Comparison of ENCODE assay signal across 16 cellular contexts in genomic region chr4:24561438-24562139, GRCh38. TPM values are rescaled to one million over a fixed set of nuclear protein-coding genes. Genes with fewer than 3 reads are reported as not detected.
DNase-seq lines count a peak whose midpoint lies in the region; ATAC-seq, FAIRE-seq and TF ChIP-seq lines count a peak whose summit lies in the region.
"Had no signal": no experiment of that assay in that cellular context is flagged by ENCODE, and none has a peak within 500 bp of the region (broad histone marks: within the 10 kb centered on the region; RNA-seq: fewer than 3 reads in every experiment).

No MANE protein-coding gene starts in this region.

- H3K79me2 ChIP-seq in HepG2 (ENCODE audit: insufficient read depth, low read length) = peaks cover 97% of the 10 kb centered on the region
- H3K79me2 ChIP-seq in OCI-LY7 (ENCODE audit: insufficient read depth, low read depth, low read length) = peaks cover 100% of the 10 kb centered on the region

- DNase-seq in CD8-positive, alpha-beta T cell = no peak
- DNase-seq in GM18507 (ENCODE audit: extremely low spot score, insufficient read length, low read depth) (no peak), SK-N-MC (ENCODE audit: low read depth, low spot score) (no peak), HepG2 (ENCODE audit: low spot score) (no peak), OCI-LY7 (ENCODE audit: low spot score) (no peak), lower lobe of right lung (no peak), T-cell (no peak)
- DNase-seq: ACHN, MG63, NCI-H1417, NCI-H526, SHP77, T-helper 1 cell had no signal

- H3K9me3 Mint-ChIP-seq in CD8-positive, alpha-beta T cell = peaks cover 3% of the 10 kb centered on the region
- peaks cover 0 to 5% (median 2%) of the 10 kb centered on the region in 3 donors for H3K9me3 Mint-ChIP-seq in T-cell

- no peak for TF ChIP-seq CTCF in CD8-positive, alpha-beta T cell (IDR thresholded peaks at IDR 0.05)
- no peak for TF ChIP-seq CTCF in HepG2 (CRISPR knock-in tag; IDR thresholded peaks at IDR 0.05)
- TF ChIP-seq CTCF in OCI-LY7 (conservative IDR thresholded peaks at IDR 0.05; ENCODE audit: low read length) = no peak
- TF ChIP-seq CTCF in lower lobe of right lung (IDR thresholded peaks at IDR 0.05) = no peak

- TF ChIP-seq EP300 in HepG2 (IDR thresholded peaks at IDR 0.05; ENCODE audit: low read depth in 2 of 2, low read length in 2 of 2) (no peak), HepG2 (CRISPR knock-in tag; IDR thresholded peaks at IDR 0.05; ENCODE audit: borderline replicate concordance) (no peak)

- POLR2A ChIA-PET in CD8-positive, alpha-beta T cell (lab: Charles Lee) = interaction anchor here (0.6 kb wide), 1 partner anchor 598 kb away, joined by 3 read pairs; the partner anchor contains the start of gene SEPSECS
- POLR2A ChIA-PET in HepG2 (lab: Yijun Ruan, JAX) = no interaction called here
- POLR2A ChIA-PET in OCI-LY7 (lab: Charles Lee) = interaction anchor here (0.6 to 1.4 kb wide), 5 partner anchors 10 to 168 kb away, joined by 3 to 4 read pairs (median 3); no protein-coding TSS in a partner anchor
- POLR2A ChIA-PET in T-cell (lab: Charles Lee) = no interaction called here

- no peak overlapping the region for H3K4me3 Mint-ChIP-seq in CD8-positive, alpha-beta T cell
- H3K4me3 Mint-ChIP-seq in T-cell = no peak overlapping the region

- ATAC-seq in CD8-positive, alpha-beta T cell = no peak
- ATAC-seq in HepG2 (no peak), lower lobe of right lung (no peak), T-cell (replicated peaks in 1 of 4) (no peak), HG03460 (IDR thresholded peaks at IDR 0.05; ENCODE audit: unreplicated experiment) (no peak)

- no peaks in the 10 kb centered on the region for H3K9me2 ChIP-seq in OCI-LY7 (ENCODE audit: insufficient read depth, low read length)

- H2AFZ ChIP-seq in HepG2 (ENCODE audit: low read length) (no peak overlapping the region), OCI-LY7 (ENCODE audit: low read length) (no peak overlapping the region)

- H3K36me3 ChIP-seq in CD8-positive, alpha-beta T cell (ENCODE audit: insufficient read depth, low read length) = no peaks in the 10 kb centered on the region
- peaks cover 55% of the 10 kb centered on the region for H3K36me3 ChIP-seq in SK-N-MC (ENCODE audit: insufficient read depth, low read length)
- H3K36me3 ChIP-seq in HepG2 (replicated peaks in 1 of 2; ENCODE audit: control insufficient read depth in 1 of 2, insufficient read depth in 2 of 2, low read length in 2 of 2) = peaks cover 8 to 34% of the 10 kb centered on the region in 2 experiments
- peaks cover 98% of the 10 kb centered on the region for H3K36me3 ChIP-seq in OCI-LY7 (ENCODE audit: insufficient read depth, low read length)
- H3K36me3 ChIP-seq in lower lobe of right lung = peaks cover 16% of the 10 kb centered on the region

- BruUV-seq in HepG2 (replicated peaks; lab: Mats Ljungman, UMichigan) (no TSS peak), OCI-LY7 (replicated peaks; lab: Mats Ljungman, UMichigan) (no TSS peak)

- no peaks in the 10 kb centered on the region for H3K9me3 ChIP-seq in CD8-positive, alpha-beta T cell (ENCODE audit: low read length)
- H3K9me3 ChIP-seq in SK-N-MC (ENCODE audit: low read depth, low read length) (no peaks in the 10 kb centered on the region), HepG2 (ENCODE audit: low read length) (no peaks in the 10 kb centered on the region), OCI-LY7 (ENCODE audit: low read length) (no peaks in the 10 kb centered on the region), lower lobe of right lung (no peaks in the 10 kb centered on the region)
- H3K9me3 ChIP-seq: MG63 had no signal

- CTCF ChIA-PET in CD8-positive, alpha-beta T cell (lab: Charles Lee) = no interaction called here
- CTCF ChIA-PET in HepG2 (lab: Yijun Ruan, JAX; ENCODE audit: low intra/inter-chr PET ratio, low total read pairs) (no interaction called here), OCI-LY7 (lab: Charles Lee; ENCODE audit: unreplicated experiment) (interaction anchor here (0.6 kb wide), 1 partner anchor 586 kb away, joined by 4 read pairs; no protein-coding TSS in a partner anchor), T-cell (lab: Charles Lee) (interaction anchor here (1.4 to 1.7 kb wide), 2 partner anchors 8 to 10 kb away, joined by 3 to 6 read pairs; no protein-coding TSS in a partner anchor)

- peaks cover 60% of the 10 kb centered on the region for H3K36me3 Mint-ChIP-seq in CD8-positive, alpha-beta T cell
- H3K36me3 Mint-ChIP-seq in T-cell = peaks cover 50% of the 10 kb centered on the region

- WGBS in HepG2 (ENCODE audit: low lambda C conversion rate) = 94% methylated on average over 8 of the region's 8 CpGs

- H3K4me1 ChIP-seq in CD8-positive, alpha-beta T cell (ENCODE audit: insufficient read depth, low read length) = peaks cover 48% of the 10 kb centered on the region
- peaks cover 69% of the 10 kb centered on the region for H3K4me1 ChIP-seq in HepG2 (ENCODE audit: insufficient read depth, low read length)
- peaks cover 19% of the 10 kb centered on the region for H3K4me1 ChIP-seq in OCI-LY7 (ENCODE audit: insufficient read depth, low read length, poor library complexity, severe bottlenecking)
- H3K4me1 ChIP-seq in lower lobe of right lung = peaks cover 27% of the 10 kb centered on the region

- no peaks in the 10 kb centered on the region for H3K27me3 Mint-ChIP-seq in CD8-positive, alpha-beta T cell (ENCODE audit: low read depth)
- no peaks in the 10 kb centered on the region for H3K27me3 Mint-ChIP-seq in T-cell

- no peak for TF ChIP-seq POLR2A in HepG2 (IDR thresholded peaks at IDR 0.05; ENCODE audit: insufficient read depth in 1 of 2, low read depth in 2 of 2, low read length in 2 of 2)

- FAIRE-seq in GM18507 (lab: Jason Lieb, UNC) (peak; percentile 47), HepG2 (lab: Jason Lieb, UNC) (no peak)
- FAIRE-seq: G401.6 had no signal

- intact Hi-C loops in CD8-positive, alpha-beta T cell (cut with DNase I, micrococcal nuclease) = loop anchor here in 1 of 2 experiments (2.0 kb wide), 1 partner anchor 17 kb away; no protein-coding TSS in a partner anchor
- intact Hi-C loops in HepG2 (cut with micrococcal nuclease; ENCODE audit: unreplicated experiment) (no loop called here), OCI-LY7 (cut with micrococcal nuclease; ENCODE audit: unreplicated experiment) (no loop called here), lower lobe of right lung (cut with DNase I) (no loop called here)

- in situ Hi-C loops in HepG2 (cut with HindIII; ENCODE audit: extremely low pct_ligation_motif_present, low pct_unique_long_range_greater_than_20kb) = no loop called here

- no peak for TF ChIP-seq RAD21 in HepG2 (CRISPR knock-in tag; IDR thresholded peaks at IDR 0.05)

- H3K27me3 ChIP-seq in CD8-positive, alpha-beta T cell (ENCODE audit: insufficient read depth, low read length) = no peaks in the 10 kb centered on the region
- H3K27me3 ChIP-seq in HepG2 (ENCODE audit: control insufficient read depth in 1 of 2, insufficient read depth in 2 of 2, low read length in 2 of 2) (no peaks in the 10 kb centered on the region; a peak in 1 of 5 replicates), lower lobe of right lung (ENCODE audit: low read depth) (no peaks in the 10 kb centered on the region)
- H3K27me3 ChIP-seq: BLaER1 treated with 17β-estradiol and CSF1 and Interleukin-3, amounts not matched to agents 10 nM and 100 nM; MG63 had no signal

- H3K4me1 Mint-ChIP-seq in CD8-positive, alpha-beta T cell (ENCODE audit: low read depth) = peaks cover 85% of the 10 kb centered on the region
- peaks cover 86 to 96% (median 91%) of the 10 kb centered on the region in 3 donors for H3K4me1 Mint-ChIP-seq in T-cell

- H3K27ac ChIP-seq in CD8-positive, alpha-beta T cell (ENCODE audit: low read depth, low read length) = no peak overlapping the region
- 0 out of 2 replicates have a peak overlapping the region, but pooled peaks have one; percentile 42 for H3K27ac ChIP-seq in SK-N-MC
- H3K27ac ChIP-seq in HepG2 (ENCODE audit: extremely low read length, insufficient read depth, low read length) = no peak overlapping the region
- H3K27ac ChIP-seq in OCI-LY7 (ENCODE audit: low read depth, low read length, poor library complexity, severe bottlenecking) = no peak overlapping the region
- no peak overlapping the region for H3K27ac ChIP-seq in lower lobe of right lung
- H3K27ac ChIP-seq: BLaER1 treated with 17β-estradiol and CSF1 and Interleukin-3, amounts not matched to agents 10 nM and 100 nM had no signal

- no peak overlapping the region for H3K4me3 ChIP-seq in CD8-positive, alpha-beta T cell (ENCODE audit: low read depth, low read length)
- H3K4me3 ChIP-seq in SK-N-MC (no peak overlapping the region), HepG2 (replicated peaks in 1 of 3; ENCODE audit: insufficient read depth in 1 of 3, low read depth in 2 of 3, low read length in 3 of 3) (no peak overlapping the region), OCI-LY7 (ENCODE audit: low read depth, low read length, poor library complexity, severe bottlenecking) (no peak overlapping the region), lower lobe of right lung (no peak overlapping the region)
- H3K4me3 ChIP-seq: BLaER1 treated with 17β-estradiol and CSF1 and Interleukin-3, amounts not matched to agents 10 nM and 100 nM; MG63 had no signal

- no peak overlapping the region for H3K9ac ChIP-seq in SK-N-MC (ENCODE audit: insufficient read length)
- no peak overlapping the region for H3K9ac ChIP-seq in HepG2 (ENCODE audit: insufficient read depth, low read depth, low read length)
- H3K9ac ChIP-seq: BLaER1 treated with 17β-estradiol and CSF1 and Interleukin-3, amounts not matched to agents 10 nM and 100 nM had no signal

- H4K20me1 ChIP-seq in HepG2 (ENCODE audit: insufficient read depth, low read length) (peaks cover 99% of the 10 kb centered on the region), OCI-LY7 (ENCODE audit: insufficient read depth, low read length) (peaks cover 80% of the 10 kb centered on the region)

- peak overlapping the region; percentile 20 for H3K27ac Mint-ChIP-seq in CD8-positive, alpha-beta T cell
- H3K27ac Mint-ChIP-seq in T-cell = no peak overlapping the region

- H3K4me2 ChIP-seq in HepG2 (ENCODE audit: low read depth, low read length) = no peak overlapping the region
- no peak overlapping the region for H3K4me2 ChIP-seq in OCI-LY7 (ENCODE audit: low read length)
- H3K4me2 ChIP-seq: BLaER1 treated with 17β-estradiol and CSF1 and Interleukin-3, amounts not matched to agents 10 nM and 100 nM had no signal

RNA-seq across cellular contexts. Expression of gene DHX15, which starts 22.8 kb away (rescaled TPM):
- total RNA-seq in CD8-positive, alpha-beta T cell = 100 to 1,000 TPM; 211 to 221 TPM
- total RNA-seq in HepG2 (2016; rRNA removed; fragmentation: Illumina TruSeq; extraction: Trizol) (165 and 198 TPM in 2 replicates), OCI-LY7 (2022) (235 and 237 TPM in 2 replicates), lower lobe of right lung (93.2 TPM), T-cell (100 to 1,000 TPM; 116 to 174 (median 121) TPM)
- total RNA-seq in HepG2 (2016; cell fraction: cytosol; rRNA removed; fragmentation: Illumina TruSeq; extraction: Trizol; ENCODE audit: low read depth) = 19.0 and 24.6 TPM in 2 replicates
- total RNA-seq in HepG2 (2016; cell fraction: insoluble cytoplasmic fraction; rRNA removed; fragmentation: Illumina TruSeq; extraction: Trizol) = 159 and 207 TPM in 2 replicates
- total RNA-seq in HepG2 (2016; cell fraction: membrane; rRNA removed; fragmentation: Illumina TruSeq; extraction: Trizol) = 50.2 and 58.7 TPM in 2 replicates
- 250 and 254 TPM in 2 replicates for total RNA-seq in HepG2 (2016; cell fraction: nucleus; rRNA removed; fragmentation: Illumina TruSeq; extraction: Trizol)
- polyA plus RNA-seq in HepG2 (2011; rRNA removed) = 77.2 and 92.9 TPM in 2 replicates
- polyA plus RNA-seq in HepG2 (2011; cell fraction: cytosol; rRNA removed) = 33.7 and 45.6 TPM in 2 replicates
- 115 and 138 TPM in 2 replicates for polyA plus RNA-seq in HepG2 (2011; cell fraction: nucleus; rRNA removed)
- 79.8 and 86.1 TPM in 2 replicates for polyA plus RNA-seq in HepG2 (2012)
- polyA plus RNA-seq in HepG2 (2016; cell fraction: cytosol; fragmentation: Illumina TruSeq; extraction: Trizol; ENCODE audit: low read depth) = 9.6 and 13.3 TPM in 2 replicates
- 153 and 171 TPM in 2 replicates for polyA plus RNA-seq in HepG2 (2016; cell fraction: insoluble cytoplasmic fraction; fragmentation: Illumina TruSeq; extraction: Trizol; ENCODE audit: low read depth)
- polyA plus RNA-seq in HepG2 (2016; cell fraction: membrane; fragmentation: Illumina TruSeq; extraction: Trizol; ENCODE audit: low read depth) = 31.8 and 34.9 TPM in 2 replicates
- polyA plus RNA-seq in HepG2 (2016; cell fraction: nucleus; fragmentation: Illumina TruSeq; extraction: Trizol; ENCODE audit: insufficient read depth, low read depth) = 187 and 190 TPM in 2 replicates
- polyA minus RNA-seq in HepG2 (2011; rRNA and poly(A)+ RNA removed; ENCODE audit: low replicate concordance) = 100 and 159 TPM in 2 replicates
- 55.3 and 55.4 TPM in 2 replicates for polyA minus RNA-seq in HepG2 (2011; cell fraction: cytosol; rRNA and poly(A)+ RNA removed)
- 424 and 461 TPM in 2 replicates for polyA minus RNA-seq in HepG2 (2011; cell fraction: nucleus; rRNA and poly(A)+ RNA removed)
- total RNA-seq in OCI-LY7 (2014; rRNA removed; shearing (Covaris generic)) = 189 and 206 TPM in 2 replicates

Comparison
In these comparisons a context has a peak if more than half of its experiments do, and no peak if none do; other contexts are left out.
1. CTCF ChIA-PET loops: an anchor here in OCI-LY7 (0.6 kb wide) and T-cell (1.4 to 1.7 kb wide); none called in CD8-positive, alpha-beta T cell and HepG2.
2. POLR2A ChIA-PET loops: an anchor here in CD8-positive, alpha-beta T cell (0.6 kb wide) and OCI-LY7 (0.6 to 1.4 kb wide); none called in HepG2 and T-cell.